ENCODE assay signal across 9 cellular contexts in the genomic region with DNA sequence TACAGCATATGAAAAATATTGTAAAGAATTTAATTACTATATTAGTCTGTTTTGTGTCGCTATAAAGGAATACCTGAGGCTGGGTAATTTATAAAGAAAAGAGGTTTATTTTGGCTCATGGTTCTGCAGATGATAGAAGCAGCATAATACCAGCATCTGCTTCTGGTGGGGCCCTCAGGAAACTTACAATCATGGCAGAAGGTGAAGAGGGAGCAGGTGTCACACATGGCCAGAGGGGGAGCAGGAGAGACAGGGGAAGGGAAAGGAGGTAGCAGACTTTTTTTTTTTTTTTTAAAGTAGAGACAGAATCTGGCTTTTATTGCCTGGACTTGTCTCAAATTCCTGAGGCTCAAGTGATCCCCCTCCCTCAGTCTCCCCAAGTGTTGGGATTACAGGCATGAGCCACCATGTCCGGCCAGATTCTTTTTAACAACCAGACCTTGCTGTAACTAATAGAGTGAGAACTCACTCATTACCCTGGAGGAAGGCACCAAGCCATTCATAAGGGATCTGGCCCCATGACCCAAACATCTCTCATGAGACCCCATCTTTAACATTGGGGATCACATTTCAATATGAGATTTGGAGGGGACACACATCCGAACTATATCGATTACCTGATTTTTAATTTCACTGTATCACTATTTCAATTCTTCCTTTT.
DNase-seq lines count a peak whose midpoint lies in the region; ATAC-seq and TF ChIP-seq lines count a peak whose summit lies in the region.
"Had no signal": no experiment of that assay in that cellular context is flagged by ENCODE, and none has a peak within 500 bp of the region (broad histone marks: within the 10 kb centered on the region; RNA-seq: fewer than 3 reads in every experiment).

No MANE protein-coding gene starts in this region.

- H3K4me2 ChIP-seq in GM23248 (ENCODE audit: unreplicated experiment) = no peak overlapping the region

- intact Hi-C loops in Caco-2 (cut with micrococcal nuclease; ENCODE audit: unreplicated experiment) = no loop called here

- H3K9me3 Mint-ChIP-seq in Caco-2 (ENCODE audit: unreplicated experiment) = no peaks in the 10 kb centered on the region

- H3K36me3 Mint-ChIP-seq in Caco-2 (ENCODE audit: insufficient read depth, unreplicated experiment) = peaks cover 14% of the 10 kb centered on the region

- in situ Hi-C loops in GM23248 (cut with MboI) = no loop called here

- H3F3A ChIP-seq in GM23248 (ENCODE audit: insufficient read depth) = no peaks in the 10 kb centered on the region

- H3K27me3 ChIP-seq in Caco-2 (replicated peaks; ENCODE audit: control insufficient read depth, insufficient read depth, low read length) = no peaks in the 10 kb centered on the region
- H3K27me3 ChIP-seq in GM23248 (replicated peaks; ENCODE audit: insufficient read depth) = no peaks in the 10 kb centered on the region
- H3K27me3 ChIP-seq in WERI-Rb-1 (ENCODE audit: insufficient read depth, low read depth, severe bottlenecking) = no peaks in the 10 kb centered on the region
- H3K27me3 ChIP-seq: Peyer's patch had no signal

- H3K4me3 Mint-ChIP-seq in Caco-2 (ENCODE audit: unreplicated experiment) = no peak overlapping the region

- H3K36me3 ChIP-seq in Caco-2 (ENCODE audit: control insufficient read depth, insufficient read depth, low read length) (peaks cover 2% of the 10 kb centered on the region; the same call in 1 of the 2 replicates), GM23248 (ENCODE audit: low read depth) (no peaks in the 10 kb centered on the region), WERI-Rb-1 (no peaks in the 10 kb centered on the region)
- H3K36me3 ChIP-seq: Peyer's patch had no signal

- peaks cover 13% of the 10 kb centered on the region for H3K4me1 Mint-ChIP-seq in Caco-2 (ENCODE audit: low read depth, unreplicated experiment)

- BruUV-seq in Caco-2 (replicated peaks; lab: Mats Ljungman, UMichigan) = no TSS peak

- 80 to 82% methylated on average over 3 to 4 of the region's 4 CpGs for WGBS in GM23248 (ENCODE audit: low coverage in 1 of 2, low lambda C conversion rate in 2 of 2, missing lambda C conversion rate in 2 of 2), 2 experiments

- CTCF ChIA-PET in Caco-2 (lab: Charles Lee) = no interaction called here

- no peaks in the 10 kb centered on the region for H3K9me3 ChIP-seq in Caco-2
- no peaks in the 10 kb centered on the region for H3K9me3 ChIP-seq in GM23248 (ENCODE audit: low read depth)
- no peaks in the 10 kb centered on the region for H3K9me3 ChIP-seq in WERI-Rb-1 (ENCODE audit: severe bottlenecking)
- H3K9me3 ChIP-seq: Peyer's patch had no signal

- no peaks in the 10 kb centered on the region for H3K79me2 ChIP-seq in GM23248 (ENCODE audit: insufficient read depth)

- POLR2A ChIA-PET in Caco-2 (lab: Charles Lee) = no interaction called here

- DNase-seq in Caco-2 (peak; percentile 52 to 54), GM23248 (peak; percentile 10), WERI-Rb-1 (peak; percentile 48), germinal center (ENCODE audit: low spot score) (peak; percentile 27), NCI-H748 (lab: John Stamatoyannopoulos, UW; ENCODE audit: unreplicated experiment) (no peak), SKM-1 (lab: John Stamatoyannopoulos, UW; ENCODE audit: unreplicated experiment) (no peak), pons (ENCODE audit: low spot score) (no peak)
- DNase-seq: Peyer's patch had no signal

- no peak overlapping the region for H3K9ac ChIP-seq in GM23248

- H3K4me3 ChIP-seq in Caco-2 (ENCODE audit: low read depth, low read length) = no peak overlapping the region
- H3K4me3 ChIP-seq in GM23248 = no peak overlapping the region
- no peak overlapping the region for H3K4me3 ChIP-seq in WERI-Rb-1 (ENCODE audit: low read depth, low read length)
- H3K4me3 ChIP-seq: Peyer's patch had no signal

- no peak overlapping the region for H3K27ac Mint-ChIP-seq in Caco-2 (ENCODE audit: unreplicated experiment)

- no peaks in the 10 kb centered on the region for H3K27me3 Mint-ChIP-seq in Caco-2 (ENCODE audit: insufficient read depth, unreplicated experiment)

- TF ChIP-seq CTCF in Caco-2 (IDR thresholded peaks at IDR 0.05; ENCODE audit: insufficient read depth in 1 of 2, low read depth in 1 of 2, low read length in 1 of 2, severe bottlenecking in 1 of 2, unreplicated experiment in 1 of 2) (peak in 1 of 2 experiments; percentile 40), WERI-Rb-1 (IDR thresholded peaks at IDR 0.05; ENCODE audit: low read depth, low read length) (peak; percentile 32; the same call in 1 of the 2 replicates)

- no peaks in the 10 kb centered on the region for H3K4me1 ChIP-seq in Caco-2
- peaks cover 17% of the 10 kb centered on the region for H3K4me1 ChIP-seq in GM23248 (ENCODE audit: insufficient read depth)
- H3K4me1 ChIP-seq: Peyer's patch had no signal

- H3K27ac ChIP-seq in GM23248 = no peak overlapping the region
- no peak overlapping the region for H3K27ac ChIP-seq in WERI-Rb-1
- H3K27ac ChIP-seq: Peyer's patch had no signal

- ATAC-seq in HG02981 (IDR thresholded peaks at IDR 0.05; ENCODE audit: unreplicated experiment) = no peak

- no peaks in the 10 kb centered on the region for H3K9me2 ChIP-seq in GM23248 (ENCODE audit: insufficient read depth)

- no peaks in the 10 kb centered on the region for H4K20me1 ChIP-seq in GM23248 (ENCODE audit: insufficient read depth)

- H2AFZ ChIP-seq in GM23248 = no peak overlapping the region

Comparison
In these comparisons a context has a peak if more than half of its experiments do, and no peak if none do; other contexts are left out.
1. DNase-seq: peak in Caco-2 (2 of 2), GM23248 (single experiment), WERI-Rb-1 (single experiment) and germinal center (single experiment); none in NCI-H748 (single experiment), SKM-1 (single experiment) and pons (single experiment).